10 cellular contexts compared by ENCODE assay signal in genomic region chr2:184444217-184444616, GRCh38.
DNase-seq lines count a peak whose midpoint lies in the region; ATAC-seq and TF ChIP-seq lines count a peak whose summit lies in the region.
"Had no signal": no experiment of that assay in that cellular context is flagged by ENCODE, and none has a peak within 500 bp of the region (broad histone marks: within the 10 kb centered on the region; RNA-seq: fewer than 3 reads in every experiment).

No MANE protein-coding gene starts in this region.

- H3K36me3 ChIP-seq in smooth muscle cell (ENCODE audit: low read depth) (no peaks in the 10 kb centered on the region), suprapubic skin (no peaks in the 10 kb centered on the region)
- H3K36me3 ChIP-seq: thoracic aorta had no signal

- no peaks in the 10 kb centered on the region for H3K79me2 ChIP-seq in smooth muscle cell (ENCODE audit: low read depth)

- POLR2A ChIA-PET in activated CD4-positive, alpha-beta memory T cell treated with anti-CD3 and anti-CD28 coated beads for 36 hours (lab: Charles Lee), result interaction anchor here (0.6 kb wide), 1 partner anchor 12 kb away, joined by 3 read pairs; no protein-coding TSS in a partner anchor

- WGBS in smooth muscle cell (ENCODE audit: low lambda C conversion rate), result 66% methylated on average over 2 of the region's 2 CpGs
- 31% methylated on average over 2 of the region's 2 CpGs for WGBS in suprapubic skin

- TF ChIP-seq EP300 in suprapubic skin (IDR thresholded peaks at IDR 0.05), result no peak

- DNase-seq in NCI-H146 (lab: John Stamatoyannopoulos, UW), result peak; percentile 6
- DNase-seq in NCI-H146 treated with DMSO at 0.1 percent for 48 hours (lab: John Stamatoyannopoulos, UW; ENCODE audit: unreplicated experiment), result no peak
- DNase-seq in smooth muscle cell (lab: John Stamatoyannopoulos, UW; ENCODE audit: unreplicated experiment), result no peak
- DNase-seq in suprapubic skin (ENCODE audit: low spot score in 2 of 2), result no peak
- DNase-seq in activated CD4-positive, alpha-beta memory T cell treated with anti-CD3 and anti-CD28 coated beads for 36 hours, result no peak
- DNase-seq in OCI-M1 (lab: John Stamatoyannopoulos, UW), result no peak
- DNase-seq: stimulated activated CD4-positive, alpha-beta T cell treated with anti-CD3 and anti-CD28 coated beads, Interleukin-15, amount 100 ng/mL, for 24 hours had no signal

- no peak overlapping the region for H3K4me2 ChIP-seq in smooth muscle cell

- no peak for TF ChIP-seq POLR2A in suprapubic skin (IDR thresholded peaks at IDR 0.05)

- H3K36me3 Mint-ChIP-seq in activated CD4-positive, alpha-beta memory T cell treated with anti-CD3 and anti-CD28 coated beads for 36 hours, result no peaks in the 10 kb centered on the region

- no peaks in the 10 kb centered on the region for H3K4me1 Mint-ChIP-seq in activated CD4-positive, alpha-beta memory T cell treated with anti-CD3 and anti-CD28 coated beads for 36 hours (ENCODE audit: low read depth)

- H3K27me3 ChIP-seq in smooth muscle cell (ENCODE audit: low read depth) (no peaks in the 10 kb centered on the region), suprapubic skin (no peaks in the 10 kb centered on the region)

- H3K9ac ChIP-seq in smooth muscle cell (ENCODE audit: low read depth), result no peak overlapping the region

- TF ChIP-seq CTCF in smooth muscle cell (IDR thresholded peaks at IDR 0.05; ENCODE audit: borderline replicate concordance, insufficient read depth, poor library complexity, severe bottlenecking) (no peak), suprapubic skin (IDR thresholded peaks at IDR 0.05) (no peak)

- no peaks in the 10 kb centered on the region for H3K9me3 ChIP-seq in smooth muscle cell (replicated peaks; ENCODE audit: low read depth)
- H3K9me3 ChIP-seq in suprapubic skin, result no peaks in the 10 kb centered on the region
- H3K9me3 ChIP-seq: thoracic aorta had no signal

- H3K27me3 Mint-ChIP-seq in activated CD4-positive, alpha-beta memory T cell treated with anti-CD3 and anti-CD28 coated beads for 36 hours, result no peaks in the 10 kb centered on the region

- no peaks in the 10 kb centered on the region for H4K20me1 ChIP-seq in smooth muscle cell (ENCODE audit: low read depth)

- CTCF ChIA-PET in activated CD4-positive, alpha-beta memory T cell treated with anti-CD3 and anti-CD28 coated beads for 36 hours (lab: Charles Lee), result no interaction called here

- H3K27ac Mint-ChIP-seq in activated CD4-positive, alpha-beta memory T cell treated with anti-CD3 and anti-CD28 coated beads for 36 hours, result no peak overlapping the region

- ATAC-seq in HG02642 (IDR thresholded peaks at IDR 0.05; ENCODE audit: poor library complexity, unreplicated experiment) (peak; percentile 99), HG03521 (IDR thresholded peaks at IDR 0.05; ENCODE audit: unreplicated experiment) (peak; percentile 97)

- H3K4me1 ChIP-seq in smooth muscle cell (ENCODE audit: low read depth), result no peaks in the 10 kb centered on the region
- peaks cover 2% of the 10 kb centered on the region for H3K4me1 ChIP-seq in suprapubic skin

- intact Hi-C loops in activated CD4-positive, alpha-beta memory T cell treated with anti-CD3 and anti-CD28 coated beads for 36 hours (cut with micrococcal nuclease), result no loop called here

- peak overlapping the region; percentile 29 for H2AFZ ChIP-seq in smooth muscle cell (ENCODE audit: low read depth)

- H3K4me3 ChIP-seq in smooth muscle cell (no peak overlapping the region), suprapubic skin (no peak overlapping the region)
- H3K4me3 ChIP-seq: thoracic aorta had no signal

- no peaks in the 10 kb centered on the region for H3F3A ChIP-seq in smooth muscle cell (ENCODE audit: low read depth)

- H3K9me3 Mint-ChIP-seq in activated CD4-positive, alpha-beta memory T cell treated with anti-CD3 and anti-CD28 coated beads for 36 hours, result peaks cover 2% of the 10 kb centered on the region

- no peak overlapping the region for H3K27ac ChIP-seq in smooth muscle cell (ENCODE audit: low read depth)
- H3K27ac ChIP-seq in suprapubic skin, result no peak overlapping the region
- H3K27ac ChIP-seq: thoracic aorta had no signal

- no peak overlapping the region for H3K4me3 Mint-ChIP-seq in activated CD4-positive, alpha-beta memory T cell treated with anti-CD3 and anti-CD28 coated beads for 36 hours
